ENCODE assay signal across 9 cellular contexts in genomic region chr17:19370493-19370960, GRCh38. TPM values are rescaled to one million over a fixed set of nuclear protein-coding genes. Genes with fewer than 3 reads are reported as not detected.
A peak's percentile ranks its signal among the peaks of the same experiment; 100 is the strongest.
DNase-seq lines count a peak whose midpoint lies in the region; ATAC-seq and TF ChIP-seq lines count a peak whose summit lies in the region.
"Had no signal": no experiment of that assay in that cellular context is flagged by ENCODE, and none has a peak within 500 bp of the region (broad histone marks: within the 10 kb centered on the region; RNA-seq: fewer than 3 reads in every experiment).

No MANE protein-coding gene starts in this region.

- no peaks in the 10 kb centered on the region for H3K36me3 ChIP-seq in lower lobe of right lung

- H3K9me3 ChIP-seq in T-helper 17 cell (ENCODE audit: control insufficient read depth, low read length, poor library complexity, severe bottlenecking) (no peaks in the 10 kb centered on the region), lower lobe of right lung (no peaks in the 10 kb centered on the region)

- peak overlapping the region; percentile 74 for H3K27ac Mint-ChIP-seq in T-helper 17 cell

- ATAC-seq in HG02588 (IDR thresholded peaks at IDR 0.05; ENCODE audit: unreplicated experiment): peak; percentile 57
- ATAC-seq in T-helper 17 cell: peak; percentile 45
- peak; percentile 63 to 81 for ATAC-seq in lower lobe of right lung
- ATAC-seq in HG03439 (IDR thresholded peaks at IDR 0.05; ENCODE audit: unreplicated experiment): no peak

- DNase-seq in GF-D8 (lab: John Stamatoyannopoulos, UW): peak; percentile 5
- DNase-seq in T-helper 17 cell: no peak
- peak; percentile 68 for DNase-seq in lower lobe of right lung
- DNase-seq in NCI-H187 (lab: John Stamatoyannopoulos, UW): no peak
- no peak for DNase-seq in NCI-H2107 (lab: John Stamatoyannopoulos, UW)
- DNase-seq in T1000 (lab: John Stamatoyannopoulos, UW): no peak
- DNase-seq: glutamatergic neuron had no signal

- no peaks in the 10 kb centered on the region for H3K36me3 Mint-ChIP-seq in T-helper 17 cell (ENCODE audit: low read depth)

- no peaks in the 10 kb centered on the region for H3K27me3 ChIP-seq in lower lobe of right lung (ENCODE audit: low read depth)

- intact Hi-C loops in lower lobe of right lung (cut with DNase I): no loop called here

- H3K4me3 ChIP-seq in lower lobe of right lung: no peak overlapping the region

- peak overlapping the region; percentile 69 for H3K4me3 Mint-ChIP-seq in T-helper 17 cell

- H3K4me1 Mint-ChIP-seq in T-helper 17 cell: peaks cover 43% of the 10 kb centered on the region

- peaks cover 35% of the 10 kb centered on the region for H3K4me1 ChIP-seq in lower lobe of right lung

- no peaks in the 10 kb centered on the region for H3K27me3 Mint-ChIP-seq in T-helper 17 cell

- H3K27ac ChIP-seq in lower lobe of right lung: peak overlapping the region; percentile 58

- no peak for TF ChIP-seq CTCF in lower lobe of right lung (IDR thresholded peaks at IDR 0.05)

RNA-seq across cellular contexts. Expression of gene MAPK7, which starts 7.8 kb away (rescaled TPM):
- 10 to 100 TPM; 16.7 to 20.3 TPM for total RNA-seq in T-helper 17 cell
- total RNA-seq in lower lobe of right lung: 22.2 TPM

RNA-seq across cellular contexts. Expression of gene B9D1, which starts 8.0 kb away (rescaled TPM):
- 1 to 10 TPM in 1 of 2 donors, under 1 TPM in 1; 0.37 to 1.2 TPM for total RNA-seq in T-helper 17 cell
- 11.3 TPM for total RNA-seq in lower lobe of right lung

RNA-seq across cellular contexts. Expression of gene MFAP4, which starts 16.5 kb away (rescaled TPM):
- total RNA-seq in T-helper 17 cell: not detected
- 179 TPM for total RNA-seq in lower lobe of right lung

RNA-seq across cellular contexts. Expression of gene RNF112, which starts 40.5 kb away (rescaled TPM):
- under 1 TPM; 0.25 to 0.57 TPM for total RNA-seq in T-helper 17 cell
- 1.8 TPM for total RNA-seq in lower lobe of right lung

Comparison
In these comparisons a context has a peak if more than half of its experiments do, and no peak if none do; other contexts are left out.
1. DNase-seq: peak in GF-D8 (single experiment) and lower lobe of right lung (single experiment); none in T-helper 17 cell (0 of 3), NCI-H187 (0 of 2), NCI-H2107 (single experiment) and T1000 (single experiment).
2. RNA of gene MFAP4, which starts 16.5 kb away (total RNA-seq): 179 TPM in lower lobe of right lung (single experiment); not detected in T-helper 17 cell; every median in the first group is over 100 times any median in the second.